ENCODE assay signal across 24 cellular contexts in genomic region chr22:22199634-22200033, GRCh38. TPM values are rescaled to one million over a fixed set of nuclear protein-coding genes. Genes with fewer than 3 reads are reported as not detected.
A peak's percentile ranks its signal among the peaks of the same experiment; 100 is the strongest.
DNase-seq lines count a peak whose midpoint lies in the region; ATAC-seq, FAIRE-seq and TF ChIP-seq lines count a peak whose summit lies in the region.
"Had no signal": no experiment of that assay in that cellular context is flagged by ENCODE, and none has a peak within 500 bp of the region (broad histone marks: within the 10 kb centered on the region; RNA-seq: fewer than 3 reads in every experiment).

No MANE protein-coding gene starts in this region.

- no peak for TF ChIP-seq EP300 in K562 (IDR thresholded peaks at IDR 0.05; ENCODE audit: low read length)

- peaks cover 26% of the 10 kb centered on the region for H3K79me2 ChIP-seq in OCI-LY7 (ENCODE audit: insufficient read depth, low read depth, low read length)
- H3K79me2 ChIP-seq in K562 (ENCODE audit: control insufficient read depth, insufficient read depth, low read length) = no peaks in the 10 kb centered on the region
- no peaks in the 10 kb centered on the region for H3K79me2 ChIP-seq in parathyroid adenoma

- peaks cover 40 to 71% of the 10 kb centered on the region in 2 experiments for H3K27me3 ChIP-seq in K562 (ENCODE audit: control insufficient read depth in 2 of 2, insufficient read depth in 2 of 2, low read length in 2 of 2)
- no peaks in the 10 kb centered on the region for H3K27me3 ChIP-seq in parathyroid adenoma (ENCODE audit: control insufficient read depth, insufficient read depth, low read length)
- no peaks in the 10 kb centered on the region for H3K27me3 ChIP-seq in thyroid gland

- intact Hi-C loops in activated CD4-positive, alpha-beta T cell treated with anti-CD3 and anti-CD28 coated beads, Interleukin-2, amount 10 ng/mL, durations not matched to agents 24 days and 14 days (cut with micrococcal nuclease) = no loop called here
- intact Hi-C loops in OCI-LY7 (cut with micrococcal nuclease; ENCODE audit: unreplicated experiment) (loop anchor here (5.0 to 10.0 kb wide), 4 partner anchors 157 to 735 kb away; no protein-coding TSS in a partner anchor), K562 (cut with micrococcal nuclease) (loop anchor here (5.0 kb wide), 3 partner anchors 212 to 758 kb away; no protein-coding TSS in a partner anchor), thyroid gland (cut with DNase I) (no loop called here)

- TF ChIP-seq CTCF in OCI-LY7 (conservative IDR thresholded peaks at IDR 0.05; ENCODE audit: low read length) (no peak), K562 (IDR thresholded peaks at IDR 0.05 in 2 of 3, conservative IDR thresholded peaks at IDR 0.05 in 1 of 3; ENCODE audit: insufficient read depth in 2 of 3, low read depth in 1 of 3, low read length in 3 of 3) (no peak), parathyroid adenoma (IDR thresholded peaks at IDR 0.05) (no peak), thyroid gland (IDR thresholded peaks at IDR 0.05) (no peak)

- peaks cover 11% of the 10 kb centered on the region for H3K9me1 ChIP-seq in K562 (ENCODE audit: control insufficient read depth, insufficient read depth, low read length)

- H3K36me3 ChIP-seq in OCI-LY7 (ENCODE audit: insufficient read depth, low read length) = peaks cover 12% of the 10 kb centered on the region
- H3K36me3 ChIP-seq in K562 (ENCODE audit: control insufficient read depth, insufficient read depth, low read length) = no peaks in the 10 kb centered on the region
- no peaks in the 10 kb centered on the region for H3K36me3 ChIP-seq in parathyroid adenoma (ENCODE audit: control insufficient read depth, insufficient read depth, low read length)
- no peaks in the 10 kb centered on the region for H3K36me3 ChIP-seq in thyroid gland
- H3K36me3 ChIP-seq: HAP-1 had no signal

- no peak for TF ChIP-seq RAD21 in K562 (CRISPR knock-in tag; conservative IDR thresholded peaks at IDR 0.05 in 1 of 2, IDR thresholded peaks at IDR 0.05 in 1 of 2)

- no TSS peak for BruUV-seq in OCI-LY7 (replicated peaks; lab: Mats Ljungman, UMichigan)
- BruUV-seq in K562 (replicated peaks; lab: Mats Ljungman, UMichigan) = no TSS peak

- CTCF ChIA-PET in OCI-LY7 (lab: Charles Lee; ENCODE audit: unreplicated experiment) (interaction anchor here (0.8 to 1.9 kb wide), 3 partner anchors 32 to 89 kb away, joined by 3 to 9 read pairs (median 5); no protein-coding TSS in a partner anchor), K562 (lab: Yijun Ruan, JAX; ENCODE audit: low intra/inter-chr PET ratio) (interaction anchor here (0.6 to 2.2 kb wide), 3 partner anchors 36 to 262 kb away, joined by 3 to 8 read pairs (median 4); no protein-coding TSS in a partner anchor)

- H3K27ac ChIP-seq in OCI-LY7 (ENCODE audit: low read depth, low read length, poor library complexity, severe bottlenecking) = peak overlapping the region; percentile 95
- no peak overlapping the region for H3K27ac ChIP-seq in K562 (ENCODE audit: extremely low read depth, low read depth, low read length)
- H3K27ac ChIP-seq in parathyroid adenoma = peak overlapping the region; percentile 99
- H3K27ac ChIP-seq in thyroid gland = no peak overlapping the region
- H3K27ac ChIP-seq: 22Rv1 had no signal

- TF ChIP-seq POLR2A in K562 (conservative IDR thresholded peaks at IDR 0.05) = no peak
- TF ChIP-seq POLR2A in thyroid gland (IDR thresholded peaks at IDR 0.05) = no peak

- no peaks in the 10 kb centered on the region for H4K20me1 ChIP-seq in OCI-LY7 (ENCODE audit: insufficient read depth, low read length)
- H4K20me1 ChIP-seq in K562 (replicated peaks; ENCODE audit: control insufficient read depth, insufficient read depth, low read length) = peaks cover 45% of the 10 kb centered on the region

- H3K36me3 Mint-ChIP-seq in activated CD4-positive, alpha-beta T cell treated with anti-CD3 and anti-CD28 coated beads, Interleukin-2, amount 10 ng/mL, durations not matched to agents 24 days and 14 days (ENCODE audit: low read depth) = no peaks in the 10 kb centered on the region
- H3K36me3 Mint-ChIP-seq: CD4-positive, alpha-beta memory T cell had no signal

- H3K4me3 Mint-ChIP-seq in activated CD4-positive, alpha-beta T cell treated with anti-CD3 and anti-CD28 coated beads, Interleukin-2, amount 10 ng/mL, durations not matched to agents 24 days and 14 days = no peak overlapping the region
- H3K4me3 Mint-ChIP-seq: B cell; CD4-positive, alpha-beta memory T cell; GM23338; HFFc6 had no signal

- H2AFZ ChIP-seq in OCI-LY7 (ENCODE audit: low read length) = no peak overlapping the region
- no peak overlapping the region for H2AFZ ChIP-seq in K562 (ENCODE audit: low read depth, low read length)
- no peak overlapping the region for H2AFZ ChIP-seq in parathyroid adenoma
- H2AFZ ChIP-seq: GM23338 had no signal

- H3K9me3 ChIP-seq in OCI-LY7 (ENCODE audit: low read length) (no peaks in the 10 kb centered on the region), K562 (replicated peaks; ENCODE audit: control insufficient read depth, insufficient read depth, low read depth, low read length) (no peaks in the 10 kb centered on the region), parathyroid adenoma (ENCODE audit: control insufficient read depth, low read length) (no peaks in the 10 kb centered on the region), thyroid gland (no peaks in the 10 kb centered on the region)
- H3K9me3 ChIP-seq: Caco-2, HAP-1 had no signal

- H3K4me1 ChIP-seq in OCI-LY7 (ENCODE audit: insufficient read depth, low read length, poor library complexity, severe bottlenecking) (peaks cover 75% of the 10 kb centered on the region), K562 (replicated peaks in 1 of 2; ENCODE audit: control insufficient read depth in 2 of 2, insufficient read depth in 2 of 2, low read length in 2 of 2) (peaks cover 3 to 13% of the 10 kb centered on the region in 2 experiments; a peak in 3 of 5 replicates), parathyroid adenoma (peaks cover 35% of the 10 kb centered on the region), thyroid gland (peaks cover 0 to 3% of the 10 kb centered on the region in 2 donors)
- H3K4me1 ChIP-seq: Caco-2, HAP-1 had no signal

- peaks cover 3% of the 10 kb centered on the region for H3K4me1 Mint-ChIP-seq in activated CD4-positive, alpha-beta T cell treated with anti-CD3 and anti-CD28 coated beads, Interleukin-2, amount 10 ng/mL, durations not matched to agents 24 days and 14 days
- H3K4me1 Mint-ChIP-seq: GM23338 had no signal

- H3K4me2 ChIP-seq in OCI-LY7 (ENCODE audit: low read length) (peak overlapping the region; percentile 90), K562 (ENCODE audit: insufficient read depth, low read length) (no peak overlapping the region), parathyroid adenoma (ENCODE audit: low read length) (no peak overlapping the region)
- H3K4me2 ChIP-seq: GM23338 had no signal

- peak; percentile 52 for DNase-seq in activated CD4-positive, alpha-beta T cell treated with anti-CD3 and anti-CD28 coated beads, Interleukin-2, amount 10 ng/mL, durations not matched to agents 24 days and 14 days
- no peak for DNase-seq in activated CD4-positive, alpha-beta T cell treated with anti-CD3 and anti-CD28 coated beads, Interleukin-2, amount 50 U/mL, for 48 hours
- DNase-seq in OCI-LY7 (ENCODE audit: low spot score) (no peak), K562 (ENCODE audit: extremely low read depth in 1 of 4, low spot score in 3 of 4) (no peak), thyroid gland (no peak), hepatic stellate cell (ENCODE audit: low spot score) (no peak), NCI-H1417 (lab: John Stamatoyannopoulos, UW) (no peak)
- DNase-seq: C1 segment of cervical spinal cord; Caco-2; CD4-positive, alpha-beta memory T cell; DMS79; GF-D8; HFFc6 had no signal

- no peak for FAIRE-seq in K562 (lab: Jason Lieb, UNC)
- FAIRE-seq: A204.1, GM18507, H54 had no signal

- 0% methylated on average over 2 of the region's 2 CpGs for WGBS in K562 (ENCODE audit: insufficient coverage, low coverage, missing lambda C conversion rate)
- 96% methylated on average over 2 of the region's 2 CpGs for WGBS in thyroid gland, 2 donors

- no peak for ATAC-seq in K562
- ATAC-seq: GM23338 had no signal

- H3K9me2 ChIP-seq in OCI-LY7 (ENCODE audit: insufficient read depth, low read length) = no peaks in the 10 kb centered on the region

- POLR2A ChIA-PET in OCI-LY7 (lab: Charles Lee) = interaction anchor here (0.6 to 3.8 kb wide), 6 partner anchors 13 to 111 kb away, joined by 3 to 31 read pairs (median 4); no protein-coding TSS in a partner anchor
- POLR2A ChIA-PET in K562 (lab: Yijun Ruan, JAX) = interaction anchor here (0.7 to 6.5 kb wide), 7 partner anchors 8 to 89 kb away, joined by 3 to 61 read pairs (median 3); no protein-coding TSS in a partner anchor

- peaks cover 8% of the 10 kb centered on the region for H3K27me3 Mint-ChIP-seq in activated CD4-positive, alpha-beta T cell treated with anti-CD3 and anti-CD28 coated beads, Interleukin-2, amount 10 ng/mL, durations not matched to agents 24 days and 14 days
- H3K27me3 Mint-ChIP-seq: B cell had no signal

- H3K9ac ChIP-seq in K562 (ENCODE audit: insufficient read depth in 1 of 2, low read depth in 2 of 2, low read length in 2 of 2) (no peak overlapping the region; a peak in 1 of 4 replicates), parathyroid adenoma (no peak overlapping the region)

- in situ Hi-C loops in K562 (cut with MboI) = no loop called here

- no peak overlapping the region for H3K27ac Mint-ChIP-seq in activated CD4-positive, alpha-beta T cell treated with anti-CD3 and anti-CD28 coated beads, Interleukin-2, amount 10 ng/mL, durations not matched to agents 24 days and 14 days
- H3K27ac Mint-ChIP-seq: GM23338, HFFc6 had no signal

- no peaks in the 10 kb centered on the region for H3K9me3 Mint-ChIP-seq in activated CD4-positive, alpha-beta T cell treated with anti-CD3 and anti-CD28 coated beads, Interleukin-2, amount 10 ng/mL, durations not matched to agents 24 days and 14 days
- H3K9me3 Mint-ChIP-seq: CD4-positive, alpha-beta memory T cell; HFFc6 had no signal

- no peak overlapping the region for H3K4me3 ChIP-seq in OCI-LY7 (ENCODE audit: low read depth, low read length, poor library complexity, severe bottlenecking)
- no peak overlapping the region for H3K4me3 ChIP-seq in K562
- H3K4me3 ChIP-seq in parathyroid adenoma (ENCODE audit: low read depth, low read length) = no peak overlapping the region
- H3K4me3 ChIP-seq in thyroid gland (replicated peaks in 1 of 3) = no peak overlapping the region
- H3K4me3 ChIP-seq: GM23338, HAP-1 had no signal

RNA-seq across cellular contexts. Expression of gene VPREB1, which starts 45.0 kb away (rescaled TPM):
- total RNA-seq in activated CD4-positive, alpha-beta T cell treated with anti-CD3 and anti-CD28 coated beads, Interleukin-2, amount 10 ng/mL, durations not matched to agents 24 days and 14 days = not detected in 2 replicates
- 3.6 and 7.0 TPM in 2 replicates for total RNA-seq in OCI-LY7 (2014; rRNA removed; shearing (Covaris generic))
- total RNA-seq in OCI-LY7 (2022) (1.7 and 2.3 TPM in 2 replicates), K562 (2014; rRNA removed) (not detected in 2 replicates), K562 (2014; rRNA removed; fragmentation: Illumina TruSeq; extraction: Trizol) (not detected in 2 replicates), K562 (2015; rRNA removed; fragmentation: Illumina TruSeq; extraction: Trizol) (not detected in 2 replicates), K562 (2021) (not detected in 2 replicates), thyroid gland (not detected)
- total RNA-seq in K562 (2011; cell fraction: chromatin; rRNA removed; ENCODE audit: low replicate concordance) = not detected in 2 replicates
- not detected in 2 replicates for total RNA-seq in K562 (2011; cell fraction: nucleolus; rRNA removed)
- total RNA-seq in K562 (2011; cell fraction: nucleoplasm; rRNA removed) = not detected in 2 replicates
- polyA plus RNA-seq in K562 (2011; rRNA removed) (not detected in 2 replicates), K562 (2014; fragmentation: Illumina TruSeq; extraction: Trizol) (not detected in 2 replicates), K562 (2014; fragmentation: Nextera tagmentation; extraction: Ambion mirVana) (not detected), K562 (2014; rRNA removed) (not detected in 2 replicates)
- polyA plus RNA-seq in K562 (2011; cell fraction: cytosol; rRNA removed) = not detected in 2 replicates
- polyA plus RNA-seq in K562 (2011; cell fraction: nucleus; rRNA removed) = not detected in 2 replicates
- polyA plus RNA-seq in K562 (2012) = not detected in 2 replicates
- not detected in 2 replicates for polyA minus RNA-seq in K562 (2011; rRNA and poly(A)+ RNA removed)
- not detected in 2 replicates for polyA minus RNA-seq in K562 (2011; cell fraction: cytosol; rRNA and poly(A)+ RNA removed)
- not detected in 2 replicates for polyA minus RNA-seq in K562 (2011; cell fraction: nucleus; rRNA and poly(A)+ RNA removed)
- total RNA-seq: B cell; Caco-2; CD4-positive, alpha-beta memory T cell; Daoy; G401; GM23338; HFFc6 had no signal
- polyA plus RNA-seq: AG04450; CD4-positive, alpha-beta memory T cell; GM23338 had no signal

Comparison
In these comparisons a context has a peak if more than half of its experiments do, and no peak if none do; other contexts are left out.
1. H3K27ac ChIP-seq: peak in OCI-LY7 (single experiment) and parathyroid adenoma (single experiment); none in K562 (single experiment) and thyroid gland (0 of 3).
2. intact Hi-C loops: an anchor here in OCI-LY7 (5.0 to 10.0 kb wide) and K562 (5.0 kb wide); none called in activated CD4-positive, alpha-beta T cell treated with anti-CD3 and anti-CD28 coated beads, Interleukin-2, amount 10 ng/mL, durations not matched to agents 24 days and 14 days and thyroid gland.